In the genomic region with DNA sequence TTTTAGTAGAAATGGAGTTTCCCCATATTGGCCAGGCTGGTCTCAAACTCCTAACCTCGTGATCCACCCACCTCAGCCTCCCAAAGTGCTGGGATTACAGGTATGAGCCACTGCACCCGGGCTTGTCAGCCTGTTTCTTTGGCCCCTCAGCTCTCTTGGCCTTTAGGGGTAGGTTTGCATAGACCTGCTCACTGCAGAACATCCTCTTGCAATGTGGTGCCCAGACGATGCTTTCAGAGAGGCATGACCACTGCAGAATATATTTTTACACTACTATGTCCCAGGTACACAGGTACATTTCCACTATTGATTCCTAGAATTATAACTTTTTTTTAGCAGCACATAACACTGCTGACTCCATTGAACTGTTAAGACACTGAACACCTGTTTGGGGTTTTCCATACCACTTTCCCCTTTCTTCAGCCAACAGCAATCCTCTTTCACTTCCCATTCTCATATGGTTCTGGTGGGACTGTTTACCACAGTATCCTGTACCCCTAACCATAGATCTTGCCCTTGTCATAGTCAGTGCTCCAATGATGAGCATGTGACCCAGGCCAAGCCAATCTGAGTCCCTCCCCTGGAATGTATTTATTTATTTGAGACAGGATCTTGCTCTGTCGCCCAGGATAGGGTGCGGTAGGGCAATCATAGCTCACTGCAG, we compare ENCODE assay signal across 10 cellular contexts. TPM values are rescaled to one million over a fixed set of nuclear protein-coding genes. Genes with fewer than 3 reads are reported as not detected.
DNase-seq lines count a peak whose midpoint lies in the region; ATAC-seq, FAIRE-seq and TF ChIP-seq lines count a peak whose summit lies in the region.
"Had no signal": no experiment of that assay in that cellular context is flagged by ENCODE, and none has a peak within 500 bp of the region (broad histone marks: within the 10 kb centered on the region; RNA-seq: fewer than 3 reads in every experiment).

No MANE protein-coding gene starts in this region.

- H3K36me3 Mint-ChIP-seq in CD4-positive, alpha-beta T cell (ENCODE audit: low read depth) = peaks cover 22% of the 10 kb centered on the region

- no peak for TF ChIP-seq CTCF in CD4-positive, alpha-beta T cell (IDR thresholded peaks at IDR 0.05)

- ATAC-seq in GM21367 (IDR thresholded peaks at IDR 0.05; ENCODE audit: unreplicated experiment) (peak; percentile 58), HG03097 (IDR thresholded peaks at IDR 0.05; ENCODE audit: low FRiP score, unreplicated experiment) (peak; percentile 66)
- ATAC-seq in CD4-positive, alpha-beta T cell (ENCODE audit: poor library complexity) = no peak

- CTCF ChIA-PET in CD4-positive, alpha-beta T cell (lab: Charles Lee) = interaction anchor here (0.8 kb wide), 1 partner anchor 122 kb away, joined by 3 read pairs; no protein-coding TSS in a partner anchor

- H3K9me3 ChIP-seq in CD4-positive, alpha-beta T cell (ENCODE audit: control insufficient read depth, low read length) = no peaks in the 10 kb centered on the region

- H3K4me3 Mint-ChIP-seq in CD4-positive, alpha-beta T cell = no peak overlapping the region
- H3K4me3 Mint-ChIP-seq: T-helper 1 cell treated with Interleukin-12 subunit alpha and Interleukin-12 subunit beta and Interleukin-4 antibody, amounts not matched to agents 30 μg/mL and 1 μg/mL, for 36 hours had no signal

- DNase-seq in GM12891 (ENCODE audit: insufficient read length, low spot score) = no peak
- peak; percentile 17 for DNase-seq in SIG-M5 (lab: John Stamatoyannopoulos, UW)
- no peak for DNase-seq in CD4-positive, alpha-beta T cell
- DNase-seq in OCI-M2 (lab: John Stamatoyannopoulos, UW; ENCODE audit: unreplicated experiment) = no peak
- no peak for DNase-seq in NCI-H510A (lab: John Stamatoyannopoulos, UW)
- no peak for DNase-seq in AG08396 (ENCODE audit: low spot score)
- DNase-seq: activated effector memory CD4-positive, alpha-beta T cell treated with anti-CD3 and anti-CD28 coated beads, Interleukin-2, amount 50 U/mL, for 16 hours had no signal

- no peak overlapping the region for H3K27ac ChIP-seq in CD4-positive, alpha-beta T cell (ENCODE audit: low read depth, low read length)

- peak; percentile 91 for FAIRE-seq in GM12891 (lab: Jason Lieb, UNC)

- intact Hi-C loops in CD4-positive, alpha-beta T cell (cut with DNase I, micrococcal nuclease) = no loop called here

- H3K27ac Mint-ChIP-seq in CD4-positive, alpha-beta T cell = no peak overlapping the region
- H3K27ac Mint-ChIP-seq: T-helper 1 cell treated with Interleukin-12 subunit alpha and Interleukin-12 subunit beta and Interleukin-4 antibody, amounts not matched to agents 30 μg/mL and 1 μg/mL, for 36 hours had no signal

- H3K27me3 Mint-ChIP-seq in CD4-positive, alpha-beta T cell = no peaks in the 10 kb centered on the region

- TF ChIP-seq POLR2A in GM12891 (IDR thresholded peaks at IDR 0.05; ENCODE audit: low read depth, low read length) = no peak

- H3K9me3 Mint-ChIP-seq in CD4-positive, alpha-beta T cell = no peaks in the 10 kb centered on the region
- H3K9me3 Mint-ChIP-seq: T-helper 1 cell treated with Interleukin-12 subunit alpha and Interleukin-12 subunit beta and Interleukin-4 antibody, amounts not matched to agents 30 μg/mL and 1 μg/mL, for 36 hours had no signal

- no peaks in the 10 kb centered on the region for H3K4me1 Mint-ChIP-seq in CD4-positive, alpha-beta T cell (ENCODE audit: low read depth)

- POLR2A ChIA-PET in CD4-positive, alpha-beta T cell (lab: Charles Lee) = interaction anchor here (0.7 kb wide), 1 partner anchor 1257 kb away, joined by 3 read pairs; no protein-coding TSS in a partner anchor

- no peaks in the 10 kb centered on the region for H3K27me3 ChIP-seq in CD4-positive, alpha-beta T cell (ENCODE audit: control insufficient read depth, insufficient read depth, low read length)

TF ChIP-seq in GM12891, 5 proteins besides CTCF, POLR2A, EP300 and RAD21:
- no peak for TF ChIP-seq POU2F2 (IDR thresholded peaks at IDR 0.05; ENCODE audit: low read depth, low read length)
- peak; percentile 97 for TF ChIP-seq SPI1 (IDR thresholded peaks at IDR 0.05; ENCODE audit: low read depth, low read length)

RNA-seq across cellular contexts. Expression of a gene that starts 21.1 kb away (rescaled TPM):
- polyA plus RNA-seq in GM12891 (2012; ENCODE audit: low read depth, missing spikeins) = 35.4 TPM
- total RNA-seq in CD4-positive, alpha-beta T cell = 10 to 100 TPM; 20.9 to 21.3 TPM

RNA-seq across cellular contexts. Expression of a gene that starts 25.3 kb away (rescaled TPM):
- 10.6 TPM for polyA plus RNA-seq in GM12891 (2012; ENCODE audit: low read depth, missing spikeins)
- total RNA-seq in CD4-positive, alpha-beta T cell = 10 to 100 TPM; 18.8 to 21.0 TPM

RNA-seq across cellular contexts. Expression of a gene that starts 50.3 kb away (rescaled TPM):
- 6.5 TPM for polyA plus RNA-seq in GM12891 (2012; ENCODE audit: low read depth, missing spikeins)
- total RNA-seq in CD4-positive, alpha-beta T cell = under 1 TPM; 0.59 to 0.69 TPM
